9 cellular contexts compared by ENCODE assay signal in genomic region chr11:67261635-67261941, GRCh38. TPM values are rescaled to one million over a fixed set of nuclear protein-coding genes. Genes with fewer than 3 reads are reported as not detected.
DNase-seq lines count a peak whose midpoint lies in the region; ATAC-seq and TF ChIP-seq lines count a peak whose summit lies in the region.
"Had no signal": no experiment of that assay in that cellular context is flagged by ENCODE, and none has a peak within 500 bp of the region (broad histone marks: within the 10 kb centered on the region; RNA-seq: fewer than 3 reads in every experiment).

No MANE protein-coding gene starts in this region.

- H3K9me3 ChIP-seq in ES-I3 (ENCODE audit: control insufficient read depth, insufficient read depth, low read length) = no peaks in the 10 kb centered on the region
- H3K9me3 ChIP-seq in gastroesophageal sphincter = no peaks in the 10 kb centered on the region

- H3K36me3 ChIP-seq in ES-I3 (ENCODE audit: insufficient read depth, low read length) = no peaks in the 10 kb centered on the region
- H3K36me3 ChIP-seq in gastroesophageal sphincter = peaks cover 0 to 9% of the 10 kb centered on the region in 2 donors

- DNase-seq in skeletal muscle cell (ENCODE audit: low read depth) (no peak), NCI-H2081 treated with DMSO at 0.1 percent for 48 hours (lab: John Stamatoyannopoulos, UW) (no peak), sciatic nerve (ENCODE audit: low spot score) (no peak)
- DNase-seq: NCI-H2171 had no signal

- peak overlapping the region in 2 of 4 donors; percentile 25 to 67 for H3K27ac ChIP-seq in gastroesophageal sphincter

- TF ChIP-seq POLR2A in gastroesophageal sphincter (IDR thresholded peaks at IDR 0.05) (no peak), GM18505 (IDR thresholded peaks at IDR 0.05; ENCODE audit: borderline replicate concordance, extremely low read depth, insufficient read depth, insufficient read length) (no peak)

- ATAC-seq in SK-N-SH treated with all-trans-retinoic acid at 6 μM for 48 hours (peak; percentile 36), gastroesophageal sphincter (no peak), GM18505 (IDR thresholded peaks at IDR 0.05; ENCODE audit: unreplicated experiment) (no peak), sciatic nerve (no peak), GM18909 (IDR thresholded peaks at IDR 0.05; ENCODE audit: poor library complexity, unreplicated experiment) (no peak)

- TF ChIP-seq EP300 in gastroesophageal sphincter (IDR thresholded peaks at IDR 0.05) = no peak

- H3K4me3 ChIP-seq in gastroesophageal sphincter (peak overlapping the region; percentile 12 to 44), skeletal muscle cell (ENCODE audit: low read depth, low read length) (peak overlapping the region; percentile 47)

- H3K4me1 ChIP-seq in ES-I3 (ENCODE audit: insufficient read depth, low read length) (no peaks in the 10 kb centered on the region), gastroesophageal sphincter (peaks cover 0 to 44% (median 16%) of the 10 kb centered on the region in 3 donors)

- intact Hi-C loops in sciatic nerve (cut with DNase I) = no loop called here

- no peaks in the 10 kb centered on the region for H3K27me3 ChIP-seq in gastroesophageal sphincter

- WGBS in gastroesophageal sphincter (ENCODE audit: low coverage in 1 of 2), 2 donors = 19% methylated on average over 15 of the region's 19 CpGs; no CpG with 5 or more reads in 1 of the 2 donors

- TF ChIP-seq CTCF in gastroesophageal sphincter (IDR thresholded peaks at IDR 0.05) = no peak

- H3K9ac ChIP-seq in ES-I3 (ENCODE audit: low read depth, low read length) = peak overlapping the region; percentile 66

TF ChIP-seq in SK-N-SH treated with all-trans-retinoic acid at 6 μM for 48 hours, 23 proteins besides CTCF, POLR2A, EP300 and RAD21:
- TF ChIP-seq SNAI2 (CRISPR knock-in tag; IDR thresholded peaks at IDR 0.05) (no peak), ZFP30 (CRISPR knock-in tag; IDR thresholded peaks at IDR 0.05) (no peak), TSHZ2 (CRISPR knock-in tag; IDR thresholded peaks at IDR 0.05) (no peak), ZC3H10 (CRISPR knock-in tag; IDR thresholded peaks at IDR 0.05) (no peak), ZNF565 (CRISPR knock-in tag; conservative IDR thresholded peaks at IDR 0.05; ENCODE audit: low read depth) (no peak), PPARA (CRISPR knock-in tag; IDR thresholded peaks at IDR 0.05; ENCODE audit: borderline replicate concordance) (no peak), GLIS3 (CRISPR knock-in tag; IDR thresholded peaks at IDR 0.05) (no peak), PATZ1 (CRISPR knock-in tag; IDR thresholded peaks at IDR 0.05; ENCODE audit: borderline replicate concordance) (no peak), RARB (CRISPR knock-in tag; IDR thresholded peaks at IDR 0.05) (no peak), CSRNP3 (CRISPR knock-in tag; IDR thresholded peaks at IDR 0.05) (no peak), CSDC2 (CRISPR knock-in tag; IDR thresholded peaks at IDR 0.05) (no peak), TCF4 (CRISPR knock-in tag; IDR thresholded peaks at IDR 0.05; ENCODE audit: borderline replicate concordance) (no peak), ZNF8 (CRISPR knock-in tag; IDR thresholded peaks at IDR 0.05) (no peak), ARNTL (CRISPR knock-in tag; IDR thresholded peaks at IDR 0.05; ENCODE audit: borderline replicate concordance, low read depth) (no peak)

RNA-seq across cellular contexts. Expression of gene GRK2, which starts 4.7 kb away (rescaled TPM):
- total RNA-seq in gastroesophageal sphincter (10 to 100 TPM; 44.0 to 76.9 (median 64.8) TPM), sciatic nerve (61.7 TPM)

RNA-seq across cellular contexts. Expression of gene ANKRD13D, which starts 27.5 kb away (rescaled TPM):
- total RNA-seq in gastroesophageal sphincter = 10 to 100 TPM; 25.6 to 61.6 (median 32.3) TPM
- total RNA-seq in sciatic nerve = 69.7 TPM

RNA-seq across cellular contexts. Expression of gene SSH3, which starts 41.7 kb away (rescaled TPM):
- total RNA-seq in gastroesophageal sphincter (10 to 100 TPM; 33.9 to 58.4 (median 41.9) TPM), sciatic nerve (40.7 TPM)
